22 cellular contexts compared by ENCODE assay signal in genomic region chr6:95581073-95581472, GRCh38. TPM values are rescaled to one million over a fixed set of nuclear protein-coding genes. Genes with fewer than 3 reads are reported as not detected.
A peak's percentile ranks its signal among the peaks of the same experiment; 100 is the strongest.
DNase-seq lines count a peak whose midpoint lies in the region; TF ChIP-seq lines count a peak whose summit lies in the region.
"Had no signal": no experiment of that assay in that cellular context is flagged by ENCODE, and none has a peak within 500 bp of the region (broad histone marks: within the 10 kb centered on the region; RNA-seq: fewer than 3 reads in every experiment).

No MANE protein-coding gene starts in this region.

- peaks cover 66% of the 10 kb centered on the region for H3K36me3 Mint-ChIP-seq in endodermal cell (ENCODE audit: low read depth)

- H3K36me3 ChIP-seq in endodermal cell (ENCODE audit: control insufficient read depth, insufficient read depth, low read length), result peaks cover 72% of the 10 kb centered on the region
- H3K36me3 ChIP-seq: brain microvascular endothelial cell, heart left ventricle, lower lobe of right lung had no signal

- TF ChIP-seq CTCF in endodermal cell (conservative IDR thresholded peaks at IDR 0.05), result no peak

- no peaks in the 10 kb centered on the region for H3K27me3 Mint-ChIP-seq in endodermal cell (ENCODE audit: insufficient read depth)
- H3K27me3 Mint-ChIP-seq: naive thymus-derived CD8-positive, alpha-beta T cell had no signal

- H3K4me1 Mint-ChIP-seq in endodermal cell, result no peaks in the 10 kb centered on the region

- H3K9ac ChIP-seq in endodermal cell (ENCODE audit: extremely low read depth, low read length, poor library complexity, severe bottlenecking), result no peak overlapping the region
- H3K9ac ChIP-seq: BLaER1 treated with 17β-estradiol and CSF1 and Interleukin-3, amounts not matched to agents 10 nM and 100 nM had no signal

- H3K27ac ChIP-seq in endodermal cell (ENCODE audit: low read depth, low read length), result no peak overlapping the region
- H3K27ac ChIP-seq: BLaER1 treated with 17β-estradiol and CSF1 and Interleukin-3, amounts not matched to agents 10 nM and 100 nM; brain microvascular endothelial cell; heart left ventricle; lower lobe of right lung had no signal

- DNase-seq in D341Med (ENCODE audit: low spot score) (peak; percentile 24), HCEC 1CT (peak; percentile 71), NCI-H2171 (lab: John Stamatoyannopoulos, UW) (peak; percentile 5), endodermal cell (no peak), NCI-H1092 treated with DMSO at 0.1 percent for 48 hours (lab: John Stamatoyannopoulos, UW) (no peak), kidney tubule cell (ENCODE audit: low spot score) (no peak), NCI-H187 treated with DMSO at 0.1 percent for 48 hours (lab: John Stamatoyannopoulos, UW) (no peak)
- no peak for DNase-seq in activated CD4-positive, alpha-beta T cell treated with anti-CD3 and anti-CD28 coated beads, Interleukin-2, amount 50 U/mL, for 1 hour
- DNase-seq: activated naive CD4-positive, alpha-beta T cell; activated T-cell treated with anti-CD3 and anti-CD28 coated beads, Interleukin-2, amount 50 U/mL, for 72 hours; brain microvascular endothelial cell; GOT3; heart left ventricle; kidney glomerular epithelial cell; lower lobe of right lung; naive thymus-derived CD8-positive, alpha-beta T cell; NCI-H2227 treated with DMSO at 0.1 percent for 48 hours; occipital lobe; stimulated activated naive CD4-positive, alpha-beta T cell treated with Interleukin-2 at 50 U/mL for 16 hours; T1000 had no signal

- peak overlapping the region; percentile 80 for H3K4me3 ChIP-seq in endodermal cell (ENCODE audit: low read length)
- H3K4me3 ChIP-seq: BLaER1 treated with 17β-estradiol and CSF1 and Interleukin-3, amounts not matched to agents 10 nM and 100 nM; heart left ventricle; lower lobe of right lung had no signal

- peak overlapping the region; percentile 94 for H3K4me3 Mint-ChIP-seq in endodermal cell
- H3K4me3 Mint-ChIP-seq: activated T-cell treated with anti-CD3 and anti-CD28 coated beads, Interleukin-2, amount 50 U/mL, for 72 hours; naive thymus-derived CD8-positive, alpha-beta T cell; WTC11 had no signal

- no peaks in the 10 kb centered on the region for H3K27me3 ChIP-seq in endodermal cell (ENCODE audit: control insufficient read depth, insufficient read depth, low read length, poor library complexity, severe bottlenecking)
- H3K27me3 ChIP-seq: BLaER1 treated with 17β-estradiol and CSF1 and Interleukin-3, amounts not matched to agents 10 nM and 100 nM; brain microvascular endothelial cell; heart left ventricle had no signal

- H3K9me3 ChIP-seq in endodermal cell (ENCODE audit: control insufficient read depth, low read length), result peaks cover 63% of the 10 kb centered on the region

- peaks cover 58% of the 10 kb centered on the region for H3K9me3 Mint-ChIP-seq in endodermal cell

- H3K4me1 ChIP-seq in endodermal cell (ENCODE audit: control insufficient read depth, insufficient read depth, low read length), result no peaks in the 10 kb centered on the region

- no peak overlapping the region for H3K27ac Mint-ChIP-seq in endodermal cell
- H3K27ac Mint-ChIP-seq: activated T-cell treated with anti-CD3 and anti-CD28 coated beads, Interleukin-2, amount 50 U/mL, for 72 hours; WTC11 had no signal

RNA-seq across cellular contexts. Expression of gene MANEA, which starts 3.7 kb away (rescaled TPM):
- 100 to 1,000 TPM in 1 of 2 donors, 10 to 100 TPM in 1; 77.8 to 141 TPM for total RNA-seq in endodermal cell
- 40.4 TPM for polyA plus RNA-seq in endodermal cell (2013, experiment 1 of 2)
- polyA plus RNA-seq in endodermal cell (2013, experiment 2 of 2), result 49.8 TPM

Comparison
In these comparisons a context has a peak if more than half of its experiments do, and no peak if none do; other contexts are left out.
1. DNase-seq: peak in D341Med (single experiment), HCEC 1CT (single experiment) and NCI-H2171 (single experiment); none in endodermal cell (single experiment), NCI-H1092 treated with DMSO at 0.1 percent for 48 hours (single experiment), kidney tubule cell (single experiment), activated CD4-positive, alpha-beta T cell treated with anti-CD3 and anti-CD28 coated beads, Interleukin-2, amount 50 U/mL, for 1 hour (single experiment) and NCI-H187 treated with DMSO at 0.1 percent for 48 hours (single experiment).